ENCODE assay signal across 1 cellular context in the genomic region with DNA sequence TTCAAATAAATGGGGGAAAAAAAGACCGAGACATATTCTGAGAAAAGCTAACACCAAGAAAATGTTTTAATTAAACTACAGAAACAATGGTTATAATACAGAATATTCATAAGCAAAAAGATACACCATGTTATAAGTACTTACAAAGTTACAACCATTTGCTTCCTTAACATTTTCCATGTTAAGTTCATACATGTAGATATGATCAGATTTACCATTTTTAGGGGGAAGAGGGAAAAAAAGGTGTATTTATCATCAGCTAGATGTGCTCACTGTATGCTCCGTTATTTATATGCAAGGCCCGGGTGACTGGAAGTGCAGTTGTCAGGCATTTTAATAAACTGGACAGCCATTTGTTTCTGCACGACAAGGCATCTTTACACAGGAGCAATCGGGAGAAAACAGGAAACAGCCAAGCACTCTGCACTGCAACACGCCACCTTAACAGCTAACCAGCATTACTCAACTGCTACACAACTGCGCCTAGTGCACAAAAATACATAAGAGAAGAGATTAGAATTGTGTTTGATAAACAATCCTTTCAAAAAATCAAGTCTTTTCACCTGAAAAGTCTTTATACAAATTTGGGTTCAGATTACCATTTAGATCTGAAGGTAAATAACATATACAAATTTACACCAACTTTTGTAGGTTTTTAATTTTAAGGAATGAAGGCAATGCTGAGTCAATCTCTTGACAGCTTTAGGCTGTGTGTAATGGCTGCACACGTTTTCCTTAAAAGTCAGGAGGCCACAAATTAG.
TF ChIP-seq lines count a peak whose summit lies in the region.

No MANE protein-coding gene starts in this region.

TF ChIP-seq in K562, 482 proteins besides CTCF, POLR2A, EP300 and RAD21:
- TF ChIP-seq FOXK2 (conservative IDR thresholded peaks at IDR 0.05 in 1 of 2, IDR thresholded peaks at IDR 0.05 in 1 of 2; ENCODE audit: low read depth in 2 of 2) = peak in 1 of 2 experiments; percentile 38; a peak in 1 of 4 replicates
- TF ChIP-seq, protein P1, sequence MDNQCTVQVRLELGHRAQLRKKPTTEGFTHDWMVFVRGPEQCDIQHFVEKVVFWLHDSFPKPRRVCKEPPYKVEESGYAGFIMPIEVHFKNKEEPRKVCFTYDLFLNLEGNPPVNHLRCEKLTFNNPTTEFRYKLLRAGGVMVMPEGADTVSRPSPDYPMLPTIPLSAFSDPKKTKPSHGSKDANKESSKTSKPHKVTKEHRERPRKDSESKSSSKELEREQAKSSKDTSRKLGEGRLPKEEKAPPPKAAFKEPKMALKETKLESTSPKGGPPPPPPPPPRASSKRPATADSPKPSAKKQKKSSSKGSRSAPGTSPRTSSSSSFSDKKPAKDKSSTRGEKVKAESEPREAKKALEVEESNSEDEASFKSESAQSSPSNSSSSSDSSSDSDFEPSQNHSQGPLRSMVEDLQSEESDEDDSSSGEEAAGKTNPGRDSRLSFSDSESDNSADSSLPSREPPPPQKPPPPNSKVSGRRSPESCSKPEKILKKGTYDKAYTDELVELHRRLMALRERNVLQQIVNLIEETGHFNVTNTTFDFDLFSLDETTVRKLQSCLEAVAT (IDR thresholded peaks at IDR 0.05) = peak in 1 of 2 experiments; percentile 63; a peak in 2 of 4 replicates
- TF ChIP-seq TEAD4 (IDR thresholded peaks at IDR 0.05; ENCODE audit: low read length) = no peak
- no peak for TF ChIP-seq TEAD4 (CRISPR knock-in tag; IDR thresholded peaks at IDR 0.05; ENCODE audit: borderline replicate concordance)
- TF ChIP-seq HMGN3 (IDR thresholded peaks at IDR 0.05; ENCODE audit: borderline replicate concordance, extremely low read depth, insufficient read length, low read depth, low read length) = no peak
- 0 out of 2 replicates have a peak, but pooled peaks have one; percentile 32 for TF ChIP-seq NCOR1 (IDR thresholded peaks at IDR 0.05)
- peak; percentile 43 for TF ChIP-seq RBFOX2 (IDR thresholded peaks at IDR 0.05; ENCODE audit: low read depth, low read length)
- no peak for TF ChIP-seq PYGO2 (tag; IDR thresholded peaks at IDR 0.05)
- no peak for TF ChIP-seq ZNF561 (CRISPR knock-in tag; conservative IDR thresholded peaks at IDR 0.05)
- 0 out of 2 replicates have a peak, but pooled peaks have one; percentile 4 for TF ChIP-seq POLR2G (IDR thresholded peaks at IDR 0.05; ENCODE audit: low read depth, low read length)
- TF ChIP-seq ARHGAP35 (IDR thresholded peaks at IDR 0.05; ENCODE audit: partially characterized antibody) = no peak
- peak in 1 of 3 experiments; percentile 32 for TF ChIP-seq YY1 (IDR thresholded peaks at IDR 0.05; ENCODE audit: borderline replicate concordance in 1 of 3, control insufficient read depth in 1 of 3, extremely low read depth in 1 of 3, insufficient read depth in 3 of 3, insufficient read length in 1 of 3, insufficient replicate concordance in 2 of 3, low read depth in 1 of 3, low read length in 2 of 3)
- TF ChIP-seq ZBTB1 (CRISPR knock-in tag; IDR thresholded peaks at IDR 0.05; ENCODE audit: borderline replicate concordance, low read depth) = no peak
- peak; percentile 54 for TF ChIP-seq CHD1 (IDR thresholded peaks at IDR 0.05; ENCODE audit: low read length)
- TF ChIP-seq CUX1 (CRISPR knock-in tag; IDR thresholded peaks at IDR 0.05) = 0 out of 2 replicates have a peak, but pooled peaks have one; percentile 36
